ENCODE assay signal across 9 cellular contexts in the genomic region with DNA sequence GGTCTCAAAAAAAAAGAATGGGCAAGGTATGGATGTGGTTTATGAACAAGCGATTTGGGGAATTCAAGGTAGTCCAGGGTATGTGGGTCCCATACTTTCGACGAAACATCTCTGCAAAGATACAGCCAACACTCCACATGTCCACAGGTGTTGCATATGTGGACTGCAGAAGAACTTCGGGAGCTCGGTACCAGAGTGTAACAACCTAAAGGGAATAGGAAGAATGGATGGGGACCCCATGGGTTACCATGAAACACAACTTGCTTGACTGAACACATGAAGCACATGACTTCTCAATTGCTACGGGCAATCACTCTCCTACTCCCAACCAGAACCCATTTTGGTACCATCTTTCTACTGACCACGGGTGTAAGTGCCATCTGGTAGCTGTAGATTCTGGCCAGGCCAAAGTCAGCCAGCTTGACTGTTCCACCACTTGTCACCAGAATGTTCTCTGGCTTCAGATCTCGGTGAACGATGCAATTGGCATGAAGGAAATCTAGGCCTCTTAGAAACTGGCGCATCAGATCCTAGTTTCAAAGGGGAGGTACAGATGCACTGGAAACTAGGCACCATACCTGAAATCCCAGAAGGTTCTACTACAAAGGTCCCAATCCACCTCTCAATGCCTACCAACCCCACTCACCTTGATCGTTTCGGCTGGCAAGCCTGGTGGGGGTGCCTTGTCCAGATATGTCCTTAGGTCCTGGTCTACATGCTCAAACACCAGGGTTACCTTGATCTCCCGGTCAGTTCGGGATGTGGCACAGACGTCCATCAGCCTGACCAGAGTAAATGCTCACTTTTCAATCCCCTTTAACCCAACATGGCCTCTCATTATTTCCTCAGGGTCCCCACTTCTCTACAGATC.
DNase-seq lines count a peak whose midpoint lies in the region; ATAC-seq and TF ChIP-seq lines count a peak whose summit lies in the region.
"Had no signal": no experiment of that assay in that cellular context is flagged by ENCODE, and none has a peak within 500 bp of the region (broad histone marks: within the 10 kb centered on the region; RNA-seq: fewer than 3 reads in every experiment).

No MANE protein-coding gene starts in this region.

- no peak for ATAC-seq in HG03460 (IDR thresholded peaks at IDR 0.05; ENCODE audit: unreplicated experiment)
- ATAC-seq in GM21360 (IDR thresholded peaks at IDR 0.05; ENCODE audit: unreplicated experiment): no peak
- ATAC-seq in HG02623 (IDR thresholded peaks at IDR 0.05; ENCODE audit: unreplicated experiment): no peak

- H3K4me3 ChIP-seq in AG09309 (ENCODE audit: control insufficient read depth, low read depth, low read length) (peak overlapping the region; percentile 88), KMS-11 (IDR thresholded peaks at IDR 0.05; ENCODE audit: insufficient read depth, low read depth, low read length) (peak overlapping the region; percentile 71), cardiac fibroblast (replicated peaks in 1 of 2; ENCODE audit: low read depth in 2 of 2, low read length in 2 of 2) (peak overlapping the region; percentile 81 to 88), mucosa of stomach (ENCODE audit: low read length) (peak overlapping the region; percentile 60)

- H3K27me3 ChIP-seq in KMS-11 (ENCODE audit: insufficient read depth, low read depth) (no peaks in the 10 kb centered on the region), mucosa of stomach (ENCODE audit: control insufficient read depth, insufficient read depth, low read length) (no peaks in the 10 kb centered on the region)

- TF ChIP-seq CTCF in AG09309 (IDR thresholded peaks at IDR 0.05; ENCODE audit: control insufficient read depth, insufficient read depth, low read depth, low read length, missing control alignments) (no peak), KMS-11 (conservative IDR thresholded peaks at IDR 0.05; ENCODE audit: low read depth, low read length) (no peak), cardiac fibroblast (IDR thresholded peaks at IDR 0.05; ENCODE audit: low read depth, low read length) (no peak)

- H3K4me2 ChIP-seq in KMS-11: peak overlapping the region; percentile 88

- H3K27ac ChIP-seq in KMS-11: peak overlapping the region; percentile 64

- H3K79me2 ChIP-seq in KMS-11 (ENCODE audit: insufficient read depth, low read depth): peaks cover 41% of the 10 kb centered on the region

- H2AFZ ChIP-seq in KMS-11 (ENCODE audit: low read depth): no peak overlapping the region

- H4K20me1 ChIP-seq in KMS-11 (ENCODE audit: insufficient read depth): no peaks in the 10 kb centered on the region

- H3K9me3 ChIP-seq in mucosa of stomach (ENCODE audit: control insufficient read depth, low read length): no peaks in the 10 kb centered on the region

- H3K4me1 ChIP-seq in KMS-11 (ENCODE audit: low read depth, poor library complexity, severe bottlenecking): peaks cover 33% of the 10 kb centered on the region
- H3K4me1 ChIP-seq in mucosa of stomach (ENCODE audit: control insufficient read depth, insufficient read depth, low read length): peaks cover 25% of the 10 kb centered on the region

- DNase-seq in AG09309 (ENCODE audit: low read depth) (no peak), cardiac fibroblast (ENCODE audit: low read depth in 2 of 2) (no peak), NOMO-1 treated with DMSO at 0.1 percent for 48 hours (lab: John Stamatoyannopoulos, UW; ENCODE audit: unreplicated experiment) (no peak)
- DNase-seq: NCI-H2081 treated with DMSO at 0.1 percent for 48 hours had no signal

- H3K36me3 ChIP-seq in KMS-11 (ENCODE audit: insufficient read depth) (peaks cover 28% of the 10 kb centered on the region), mucosa of stomach (ENCODE audit: control insufficient read depth, insufficient read depth, low read length) (no peaks in the 10 kb centered on the region)

- H3K9ac ChIP-seq in KMS-11 (peak overlapping the region; percentile 90), mucosa of stomach (ENCODE audit: low read length) (peak overlapping the region; percentile 74)
